ENCODE assay signal across 26 cellular contexts in the genomic region with DNA sequence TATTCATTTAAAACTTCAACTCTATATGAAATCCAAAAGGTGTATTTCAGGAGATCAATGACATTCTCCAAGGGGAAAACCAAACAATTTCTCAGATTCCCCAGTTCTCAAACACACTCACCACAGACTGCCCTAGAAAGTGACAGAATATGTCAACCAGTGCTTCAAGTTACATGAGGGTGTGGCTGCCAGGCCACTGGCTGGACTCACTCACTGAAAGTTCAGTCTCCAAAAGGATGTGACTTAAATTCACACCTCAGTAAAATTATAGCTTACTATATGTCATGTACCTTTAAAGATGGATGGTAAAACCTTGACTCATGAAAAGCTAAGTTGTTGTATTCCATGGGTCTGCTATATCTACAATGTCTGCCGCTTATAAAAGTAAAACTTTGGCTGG.
"Had no signal": no experiment of that assay in that cellular context is flagged by ENCODE, and none has a peak within 500 bp of the region (broad histone marks: within the 10 kb centered on the region; RNA-seq: fewer than 3 reads in every experiment).

No MANE protein-coding gene starts in this region.

- H3K27ac Mint-ChIP-seq: activated CD4-positive, alpha-beta memory T cell treated with anti-CD3 and anti-CD28 coated beads for 36 hours; activated CD8-positive, alpha-beta memory T cell treated with anti-CD3 and anti-CD28 coated beads, Interleukin-2, amount 10 ng/mL, durations not matched to agents 7 days and 5 days; activated naive CD4-positive, alpha-beta T cell treated with anti-CD3 and anti-CD28 coated beads, Interleukin-2, amount 50 U/mL, for 24 hours; natural killer cell treated with Interleukin-12 subunit alpha and Interleukin-12 subunit beta and Interleukin-15 and Interleukin-18, amount 100 ng/mL, for 72 hours; stimulated activated naive CD8-positive, alpha-beta T cell treated with anti-CD3 and anti-CD28 coated beads, Interleukin-15, Interleukin-2, amounts not matched to agents 100 ng/mL and 50 ng/mL, for 24 hours; type B pancreatic cell; WTC11 had no signal

- H3K27me3 ChIP-seq: adrenal gland, body of pancreas, esophagus muscularis mucosa, foreskin keratinocyte, left lung, spleen, uterus had no signal

- H3K36me3 ChIP-seq: adrenal gland, esophagus muscularis mucosa, heart left ventricle, left lung, spleen, uterus had no signal

- H3K9me3 Mint-ChIP-seq: activated CD4-positive, alpha-beta memory T cell treated with anti-CD3 and anti-CD28 coated beads for 36 hours; activated naive CD4-positive, alpha-beta T cell treated with anti-CD3 and anti-CD28 coated beads, Interleukin-2, amount 50 U/mL, for 24 hours; natural killer cell treated with Interleukin-12 subunit alpha and Interleukin-12 subunit beta and Interleukin-15 and Interleukin-18, amount 100 ng/mL, for 72 hours; stimulated activated naive CD8-positive, alpha-beta T cell treated with anti-CD3 and anti-CD28 coated beads, Interleukin-15, Interleukin-2, amounts not matched to agents 100 ng/mL and 50 ng/mL, for 24 hours; type B pancreatic cell; WTC11 had no signal

- H3K36me3 Mint-ChIP-seq: activated CD4-positive, alpha-beta memory T cell treated with anti-CD3 and anti-CD28 coated beads for 36 hours; activated CD8-positive, alpha-beta memory T cell treated with anti-CD3 and anti-CD28 coated beads, Interleukin-2, amount 10 ng/mL, durations not matched to agents 7 days and 5 days; activated naive CD4-positive, alpha-beta T cell treated with anti-CD3 and anti-CD28 coated beads, Interleukin-2, amount 50 U/mL, for 24 hours; natural killer cell treated with Interleukin-12 subunit alpha and Interleukin-12 subunit beta and Interleukin-15 and Interleukin-18, amount 100 ng/mL, for 72 hours; type B pancreatic cell; WTC11 had no signal

- H3K4me1 ChIP-seq: adrenal gland, body of pancreas, esophagus muscularis mucosa, left lung, spleen, uterus had no signal

- FAIRE-seq: colon had no signal

- ATAC-seq: activated CD8-positive, alpha-beta memory T cell treated with anti-CD3 and anti-CD28 coated beads, Interleukin-2, amount 10 ng/mL, durations not matched to agents 7 days and 5 days; body of pancreas; foreskin keratinocyte; left lung; natural killer cell treated with Interleukin-12 subunit alpha and Interleukin-12 subunit beta and Interleukin-15 and Interleukin-18, amount 100 ng/mL, for 72 hours; right cardiac atrium; WTC11 had no signal

- H3K4me3 ChIP-seq: adrenal gland, body of pancreas, esophagus muscularis mucosa, heart left ventricle, left lung, lung, spleen, uterus had no signal

- H3K9me3 ChIP-seq: adrenal gland, body of pancreas, esophagus muscularis mucosa, heart left ventricle, left lung, spleen, uterus had no signal

- H3K27ac ChIP-seq: adrenal gland, body of pancreas, esophagus muscularis mucosa, foreskin keratinocyte, heart left ventricle, left lung, spleen, uterus had no signal

- DNase-seq: activated CD4-positive, alpha-beta memory T cell treated with anti-CD3 and anti-CD28 coated beads for 36 hours; activated CD4-positive, alpha-beta T cell treated with anti-CD3 and anti-CD28 coated beads for 4 hours; activated CD8-positive, alpha-beta memory T cell treated with anti-CD3 and anti-CD28 coated beads, Interleukin-2, amount 10 ng/mL, durations not matched to agents 7 days and 5 days; activated effector memory CD4-positive, alpha-beta T cell treated with anti-CD3 and anti-CD28 coated beads, Interleukin-2, amount 50 U/mL, for 16 hours; adrenal gland; aorta; body of pancreas; dermis blood vessel endothelial cell; effector CD4-positive, alpha-beta T cell; foreskin keratinocyte; heart left ventricle; left lung; mesendoderm; right cardiac atrium; spleen; substantia nigra; T-helper 2 cell; uterus had no signal
